ENCODE assay signal across 1 cellular context in the genomic region with DNA sequence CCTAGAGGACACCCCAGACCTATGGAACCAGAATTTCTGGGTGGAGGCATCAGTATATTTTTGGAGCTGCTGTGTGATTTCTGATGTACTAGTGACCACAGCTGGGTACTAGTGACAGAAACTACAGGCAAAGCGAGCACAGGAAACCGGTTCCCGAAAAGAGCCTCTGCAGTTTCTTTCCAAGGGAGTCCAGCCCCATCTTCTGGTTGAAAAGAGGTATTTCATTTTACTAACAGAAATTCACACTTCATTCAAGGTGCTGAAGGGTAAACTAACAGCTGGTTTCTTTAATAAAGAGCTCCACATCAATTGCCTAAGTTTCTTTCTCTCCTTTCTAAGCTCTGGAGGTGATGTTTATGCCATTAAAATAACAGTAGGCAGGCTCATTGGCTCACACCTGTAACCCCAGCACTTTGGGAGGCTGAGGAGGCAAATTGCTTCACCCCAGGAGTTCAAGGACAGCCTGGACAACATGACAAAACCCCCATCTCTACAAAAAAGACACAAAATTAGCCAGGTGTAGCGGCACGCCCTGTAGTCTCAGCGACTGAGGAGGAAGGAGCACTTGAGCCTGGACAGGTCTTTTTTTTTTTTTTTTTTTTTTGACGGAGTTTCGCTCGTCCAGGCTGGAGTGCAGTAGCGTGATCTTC.
TF ChIP-seq lines count a peak whose summit lies in the region.

No MANE protein-coding gene starts in this region.

TF ChIP-seq in SK-N-SH treated with all-trans-retinoic acid at 6 μM for 48 hours, 23 proteins besides CTCF, POLR2A, EP300 and RAD21 (continued from another document):
- TF ChIP-seq, protein P1, sequence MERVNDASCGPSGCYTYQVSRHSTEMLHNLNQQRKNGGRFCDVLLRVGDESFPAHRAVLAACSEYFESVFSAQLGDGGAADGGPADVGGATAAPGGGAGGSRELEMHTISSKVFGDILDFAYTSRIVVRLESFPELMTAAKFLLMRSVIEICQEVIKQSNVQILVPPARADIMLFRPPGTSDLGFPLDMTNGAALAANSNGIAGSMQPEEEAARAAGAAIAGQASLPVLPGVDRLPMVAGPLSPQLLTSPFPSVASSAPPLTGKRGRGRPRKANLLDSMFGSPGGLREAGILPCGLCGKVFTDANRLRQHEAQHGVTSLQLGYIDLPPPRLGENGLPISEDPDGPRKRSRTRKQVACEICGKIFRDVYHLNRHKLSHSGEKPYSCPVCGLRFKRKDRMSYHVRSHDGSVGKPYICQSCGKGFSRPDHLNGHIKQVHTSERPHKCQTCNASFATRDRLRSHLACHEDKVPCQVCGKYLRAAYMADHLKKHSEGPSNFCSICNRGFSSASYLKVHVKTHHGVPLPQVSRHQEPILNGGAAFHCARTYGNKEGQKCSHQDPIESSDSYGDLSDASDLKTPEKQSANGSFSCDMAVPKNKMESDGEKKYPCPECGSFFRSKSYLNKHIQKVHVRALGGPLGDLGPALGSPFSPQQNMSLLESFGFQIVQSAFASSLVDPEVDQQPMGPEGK (CRISPR knock-in tag; IDR thresholded peaks at IDR 0.05; ENCODE audit: borderline replicate concordance): no peak
- TF ChIP-seq ZNF70 (CRISPR knock-in tag; IDR thresholded peaks at IDR 0.05) (no peak), ZFP30 (CRISPR knock-in tag; IDR thresholded peaks at IDR 0.05) (no peak)
